In the genomic region with DNA sequence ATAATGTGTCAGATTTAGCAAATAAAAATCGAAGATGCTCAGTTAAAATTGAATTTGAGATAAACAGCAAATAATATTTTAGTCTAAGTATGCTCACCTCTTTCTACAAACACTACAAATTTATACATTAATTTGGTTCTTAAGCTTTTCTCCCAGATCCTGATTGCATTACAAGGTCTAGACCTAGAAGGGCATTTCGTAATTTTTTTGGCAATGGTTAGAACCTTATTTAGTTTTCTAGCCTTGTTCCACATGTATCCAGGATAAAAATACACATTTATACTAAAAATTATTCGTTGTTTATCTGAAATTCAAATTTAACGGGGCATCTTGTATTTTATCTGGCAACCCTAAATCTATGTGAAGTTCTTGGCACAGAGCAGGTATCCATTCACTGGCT, we compare ENCODE assay signal across 15 cellular contexts.
"Had no signal": no experiment of that assay in that cellular context is flagged by ENCODE, and none has a peak within 500 bp of the region (broad histone marks: within the 10 kb centered on the region; RNA-seq: fewer than 3 reads in every experiment).

No MANE protein-coding gene starts in this region.

- H3K9me3 ChIP-seq: breast epithelium, lower lobe of right lung, stomach, thyroid gland, vagina had no signal

- H3K36me3 Mint-ChIP-seq: activated naive CD4-positive, alpha-beta T cell treated with anti-CD3 and anti-CD28 coated beads, Interleukin-2, amount 50 U/mL, for 24 hours; neural progenitor cell; WTC11 had no signal

- H3K27ac ChIP-seq: breast epithelium, lower lobe of right lung, neural progenitor cell, stomach, thyroid gland, vagina had no signal

- DNase-seq: activated CD4-positive, alpha-beta T cell treated with anti-CD3 and anti-CD28 coated beads, Interleukin-2, amount 10 ng/mL, durations not matched to agents 7 days and 5 days; activated T-cell treated with anti-CD3 and anti-CD28 coated beads, Interleukin-2, amount 50 U/mL, for 1 hour; amygdala; glutamatergic neuron; lower lobe of right lung; midbrain; retina; stimulated activated CD4-positive, alpha-beta T cell treated with anti-CD3 and anti-CD28 coated beads, Interleukin-4, amount 100 ng/mL, for 4 hours; stomach; thyroid gland had no signal

- H3K27ac Mint-ChIP-seq: activated CD4-positive, alpha-beta T cell treated with anti-CD3 and anti-CD28 coated beads, Interleukin-2, amount 10 ng/mL, durations not matched to agents 7 days and 5 days; activated naive CD4-positive, alpha-beta T cell treated with anti-CD3 and anti-CD28 coated beads, Interleukin-2, amount 50 U/mL, for 24 hours; neural progenitor cell; WTC11 had no signal

- H3K9me3 Mint-ChIP-seq: activated CD4-positive, alpha-beta T cell treated with anti-CD3 and anti-CD28 coated beads, Interleukin-2, amount 10 ng/mL, durations not matched to agents 7 days and 5 days; activated naive CD4-positive, alpha-beta T cell treated with anti-CD3 and anti-CD28 coated beads, Interleukin-2, amount 50 U/mL, for 24 hours; WTC11 had no signal

- H3K27me3 ChIP-seq: thyroid gland, vagina had no signal

- H3K4me1 ChIP-seq: breast epithelium, thyroid gland, vagina had no signal

- H3K27me3 Mint-ChIP-seq: activated naive CD4-positive, alpha-beta T cell treated with anti-CD3 and anti-CD28 coated beads, Interleukin-2, amount 50 U/mL, for 24 hours had no signal

- H3K36me3 ChIP-seq: breast epithelium, lower lobe of right lung, neural progenitor cell, stomach, thyroid gland, vagina had no signal

- H3K4me3 Mint-ChIP-seq: activated CD4-positive, alpha-beta T cell treated with anti-CD3 and anti-CD28 coated beads, Interleukin-2, amount 10 ng/mL, durations not matched to agents 7 days and 5 days; activated naive CD4-positive, alpha-beta T cell treated with anti-CD3 and anti-CD28 coated beads, Interleukin-2, amount 50 U/mL, for 24 hours; neural progenitor cell; WTC11 had no signal

- H3K4me3 ChIP-seq: breast epithelium, lower lobe of right lung, neural progenitor cell, stomach, thyroid gland, vagina had no signal
